1 cellular context compared by ENCODE assay signal in genomic region chr1:39410915-39411436, GRCh38.
TF ChIP-seq lines count a peak whose summit lies in the region.

No MANE protein-coding gene starts in this region.

TF ChIP-seq in GM12878, 131 proteins besides CTCF, POLR2A, EP300 and RAD21 (continued from another document):
- no peak for TF ChIP-seq ZNF207 (IDR thresholded peaks at IDR 0.05; ENCODE audit: borderline replicate concordance)
- no peak for TF ChIP-seq KLF5 (IDR thresholded peaks at IDR 0.05; ENCODE audit: partially characterized antibody)
- TF ChIP-seq TBL1XR1 (IDR thresholded peaks at IDR 0.05; ENCODE audit: low read depth, low read length), result no peak
- no peak for TF ChIP-seq IRF4 (IDR thresholded peaks at IDR 0.05; ENCODE audit: low read depth, low read length)
- no peak for TF ChIP-seq ZNF622 (IDR thresholded peaks at IDR 0.05)
- no peak for TF ChIP-seq SUPT20H (IDR thresholded peaks at IDR 0.05; ENCODE audit: borderline replicate concordance, control insufficient read depth, low read depth, low read length)
- TF ChIP-seq SKIL (IDR thresholded peaks at IDR 0.05; ENCODE audit: low read depth, poor library complexity, severe bottlenecking), result no peak
- TF ChIP-seq NFIC (IDR thresholded peaks at IDR 0.05; ENCODE audit: low read depth, low read length), result no peak
- TF ChIP-seq RCOR1 (conservative IDR thresholded peaks at IDR 0.05; ENCODE audit: low read depth, low read length), result no peak
- no peak for TF ChIP-seq NKRF (conservative IDR thresholded peaks at IDR 0.05)
- TF ChIP-seq PKNOX1 (IDR thresholded peaks at IDR 0.05), result no peak
TF ChIP-seq in GM12878: peak in this region for 3.
